19 cellular contexts compared by ENCODE assay signal in genomic region chr1:182185147-182185546, GRCh38.
"Had no signal": no experiment of that assay in that cellular context is flagged by ENCODE, and none has a peak within 500 bp of the region (broad histone marks: within the 10 kb centered on the region; RNA-seq: fewer than 3 reads in every experiment).

No MANE protein-coding gene starts in this region.

- H2AFZ ChIP-seq: parathyroid adenoma had no signal

- H3K4me3 ChIP-seq: coronary artery, esophagus squamous epithelium, left ventricle myocardium inferior, mucosa of descending colon, sigmoid colon, thoracic aorta had no signal

- H3K4me1 Mint-ChIP-seq: activated CD4-positive, alpha-beta T cell treated with anti-CD3 and anti-CD28 coated beads, Interleukin-2, amount 10 ng/mL, durations not matched to agents 7 days and 5 days; activated naive CD8-positive, alpha-beta T cell treated with anti-CD3 and anti-CD28 coated beads, Interleukin-2, amount 10 ng/mL, durations not matched to agents 7 days and 5 days; memory B cell had no signal

- DNase-seq: activated CD4-positive, alpha-beta T cell treated with anti-CD3 and anti-CD28 coated beads, Interleukin-2, amount 10 ng/mL, durations not matched to agents 7 days and 5 days; activated CD8-positive, alpha-beta memory T cell treated with anti-CD3 and anti-CD28 coated beads for 24 hours; activated naive CD4-positive, alpha-beta T cell; activated naive CD8-positive, alpha-beta T cell treated with anti-CD3 and anti-CD28 coated beads, Interleukin-2, amount 10 ng/mL, durations not matched to agents 7 days and 5 days; effector CD4-positive, alpha-beta T cell; esophagus squamous epithelium; hippocampal formation; kidney; left ventricle myocardium inferior; mucosa of descending colon; naive thymus-derived CD4-positive, alpha-beta T cell; sigmoid colon; stimulated activated CD4-positive, alpha-beta T cell treated with anti-CD3 and anti-CD28 coated beads, Interleukin-1b, Interleukin-23, amount 100 ng/mL, for 48 hours had no signal

- ATAC-seq: mucosa of descending colon; naive thymus-derived CD4-positive, alpha-beta T cell had no signal

- H3K36me3 Mint-ChIP-seq: activated naive CD8-positive, alpha-beta T cell treated with anti-CD3 and anti-CD28 coated beads, Interleukin-2, amount 10 ng/mL, durations not matched to agents 7 days and 5 days; brain; memory B cell; naive thymus-derived CD4-positive, alpha-beta T cell had no signal

- H3K4me1 ChIP-seq: left ventricle myocardium inferior, parathyroid adenoma had no signal

- H3K9me3 Mint-ChIP-seq: activated CD4-positive, alpha-beta T cell treated with anti-CD3 and anti-CD28 coated beads, Interleukin-2, amount 10 ng/mL, durations not matched to agents 7 days and 5 days; activated naive CD8-positive, alpha-beta T cell treated with anti-CD3 and anti-CD28 coated beads, Interleukin-2, amount 10 ng/mL, durations not matched to agents 7 days and 5 days; brain; central memory CD8-positive, alpha-beta T cell had no signal

- H3K4me3 Mint-ChIP-seq: activated CD4-positive, alpha-beta T cell treated with anti-CD3 and anti-CD28 coated beads, Interleukin-2, amount 10 ng/mL, durations not matched to agents 7 days and 5 days; activated naive CD8-positive, alpha-beta T cell treated with anti-CD3 and anti-CD28 coated beads, Interleukin-2, amount 10 ng/mL, durations not matched to agents 7 days and 5 days; central memory CD8-positive, alpha-beta T cell; memory B cell; naive thymus-derived CD4-positive, alpha-beta T cell had no signal

- H3K27me3 ChIP-seq: sigmoid colon had no signal

- FAIRE-seq: kidney had no signal

- H3K36me3 ChIP-seq: esophagus squamous epithelium, left ventricle myocardium inferior, sigmoid colon, thoracic aorta had no signal

- H3K27ac Mint-ChIP-seq: activated CD4-positive, alpha-beta T cell treated with anti-CD3 and anti-CD28 coated beads, Interleukin-2, amount 10 ng/mL, durations not matched to agents 7 days and 5 days; activated naive CD8-positive, alpha-beta T cell treated with anti-CD3 and anti-CD28 coated beads, Interleukin-2, amount 10 ng/mL, durations not matched to agents 7 days and 5 days; memory B cell; naive thymus-derived CD4-positive, alpha-beta T cell had no signal

- H3K79me2 ChIP-seq: parathyroid adenoma had no signal

- H3K9me3 ChIP-seq: esophagus squamous epithelium, left ventricle myocardium inferior, mucosa of descending colon, sigmoid colon, thoracic aorta had no signal

- H3K9ac ChIP-seq: parathyroid adenoma had no signal

- H3K27ac ChIP-seq: coronary artery, left ventricle myocardium inferior, parathyroid adenoma, sigmoid colon, thoracic aorta had no signal

- H3K27me3 Mint-ChIP-seq: brain had no signal
